ENCODE assay signal across 8 cellular contexts in genomic region chr3:19945405-19946290, GRCh38. TPM values are rescaled to one million over a fixed set of nuclear protein-coding genes. Genes with fewer than 3 reads are reported as not detected.
DNase-seq lines count a peak whose midpoint lies in the region; ATAC-seq and TF ChIP-seq lines count a peak whose summit lies in the region.

No MANE protein-coding gene starts in this region.

- peak; percentile 41 for DNase-seq in HT-29 (ENCODE audit: low spot score)
- no peak for DNase-seq in adipocyte (ENCODE audit: low read depth)
- DNase-seq in right lobe of liver, result peak in 2 of 3 donors; percentile 33 to 50
- DNase-seq in transverse colon, result peak; percentile 64
- DNase-seq in NCI-H187 treated with DMSO at 0.1 percent for 48 hours (lab: John Stamatoyannopoulos, UW), result no peak

- peak overlapping the region; percentile 96 for H3K9ac ChIP-seq in adipocyte (ENCODE audit: low read length)

- in situ Hi-C loops in transverse colon (cut with MboI; ENCODE audit: low pct_ligation_motif_present in 1 of 4, low pct_unique_long_range_greater_than_20kb in 1 of 4, low sequenced_read_pairs in 3 of 4), result loop anchor here in 2 of 4 donors (5.0 to 25.0 kb wide), 4 partner anchors 51 to 242 kb away; partner anchors contain the start of genes KAT2B (in 1 of the 2) and SGO1 (in 1 of the 2)

- H3K36me3 ChIP-seq in adipocyte (ENCODE audit: control insufficient read depth, insufficient read depth, low read length, severe bottlenecking) (peaks cover under 1% of the 10 kb centered on the region), right lobe of liver (no peaks in the 10 kb centered on the region), transverse colon (peaks cover 0 to 2% (median 0%) of the 10 kb centered on the region in 4 donors)

- H3K27me3 ChIP-seq in adipocyte (replicated peaks; ENCODE audit: control insufficient read depth, insufficient read depth, low read length) (no peaks in the 10 kb centered on the region), right lobe of liver (no peaks in the 10 kb centered on the region), transverse colon (no peaks in the 10 kb centered on the region)

- H3K27ac ChIP-seq in 22Rv1 (peak overlapping the region; percentile 96), right lobe of liver (peak overlapping the region; percentile 91 to 99 (median 96)), transverse colon (peak overlapping the region; percentile 97 to 100 (median 100))

- no peak for TF ChIP-seq EP300 in transverse colon (IDR thresholded peaks at IDR 0.05; ENCODE audit: low read depth)

- no peak for TF ChIP-seq POLR2A in right lobe of liver (IDR thresholded peaks at IDR 0.05)
- no peak for TF ChIP-seq POLR2A in transverse colon (IDR thresholded peaks at IDR 0.05)

- H3K4me1 ChIP-seq in adipocyte (ENCODE audit: control insufficient read depth, insufficient read depth, low read length) (peaks cover 19% of the 10 kb centered on the region), right lobe of liver (peaks cover 0 to 23% (median 8%) of the 10 kb centered on the region in 4 donors), transverse colon (peaks cover 10 to 27% (median 19%) of the 10 kb centered on the region in 4 donors)

- H3K4me3 ChIP-seq in adipocyte (ENCODE audit: low read length), result peak overlapping the region; percentile 99
- peak overlapping the region; percentile 94 to 97 (median 94) for H3K4me3 ChIP-seq in right lobe of liver
- H3K4me3 ChIP-seq in transverse colon, result peak overlapping the region; percentile 63 to 100 (median 95)

- WGBS in right lobe of liver (ENCODE audit: insufficient coverage, low coverage, low lambda C conversion rate, missing lambda C conversion rate), result 48% methylated on average over 18 of the region's 18 CpGs
- WGBS in transverse colon (ENCODE audit: low coverage in 1 of 2), 2 donors, result 51 to 56% methylated on average over 10 to 18 of the region's 18 CpGs

- intact Hi-C loops in right lobe of liver (cut with DNase I), result no loop called here
- intact Hi-C loops in transverse colon (cut with DNase I; ENCODE audit: low total_unique reads), result loop anchor here (2.0 to 5.0 kb wide), 2 partner anchors 59 to 102 kb away; no protein-coding TSS in a partner anchor

- no peak for TF ChIP-seq CTCF in 22Rv1 (IDR thresholded peaks at IDR 0.05)
- TF ChIP-seq CTCF in right lobe of liver (IDR thresholded peaks at IDR 0.05), result no peak
- TF ChIP-seq CTCF in transverse colon (IDR thresholded peaks at IDR 0.05), result no peak

- H3K9me3 ChIP-seq in adipocyte (ENCODE audit: control insufficient read depth, low read length) (no peaks in the 10 kb centered on the region), right lobe of liver (no peaks in the 10 kb centered on the region), transverse colon (no peaks in the 10 kb centered on the region)

- ATAC-seq in right lobe of liver (peak in 2 of 4 donors; percentile 21 to 31), GM18519 (IDR thresholded peaks at IDR 0.05; ENCODE audit: low FRiP score, unreplicated experiment) (no peak), GM21381 (IDR thresholded peaks at IDR 0.05; ENCODE audit: unreplicated experiment) (no peak)

RNA-seq across cellular contexts. Expression of gene RAB5A, which starts 1.2 kb away (rescaled TPM):
- total RNA-seq in HT-29 (2014; rRNA removed; shearing (Covaris generic)), result 25.7 and 29.7 TPM in 2 replicates
- total RNA-seq in right lobe of liver, result 10 to 100 TPM; 23.9 to 44.1 (median 30.8) TPM
- total RNA-seq in transverse colon, result 100 to 1,000 TPM in 1 of 4 donors, 10 to 100 TPM in 3; 80.6 to 105 (median 87.5) TPM

RNA-seq across cellular contexts. Expression of gene EFHB, which starts 11.6 kb away (rescaled TPM):
- not detected in 2 replicates for total RNA-seq in HT-29 (2014; rRNA removed; shearing (Covaris generic))
- total RNA-seq in right lobe of liver (1 to 10 TPM in 1 of 6 experiments, under 1 TPM in 1, not detected in 4; 0.70 to 1.3 TPM), transverse colon (under 1 TPM in 2 of 4 donors, not detected in 2; 0.64 to 0.68 TPM)

Comparison
In these comparisons a context has a peak if more than half of its experiments do, and no peak if none do; other contexts are left out.
1. DNase-seq: peak in HT-29 (single experiment), right lobe of liver (2 of 3) and transverse colon (single experiment); none in adipocyte (single experiment) and NCI-H187 treated with DMSO at 0.1 percent for 48 hours (single experiment).
2. Peak in every context shown above with its lines, with median percentiles within 50 percentile points of each other: H3K27ac ChIP-seq and H3K4me3 ChIP-seq.